ENCODE assay signal across 8 cellular contexts in genomic region chr6:83859410-83860346, GRCh38. TPM values are rescaled to one million over a fixed set of nuclear protein-coding genes. Genes with fewer than 3 reads are reported as not detected.
DNase-seq lines count a peak whose midpoint lies in the region; TF ChIP-seq lines count a peak whose summit lies in the region.

A gene with protein sequence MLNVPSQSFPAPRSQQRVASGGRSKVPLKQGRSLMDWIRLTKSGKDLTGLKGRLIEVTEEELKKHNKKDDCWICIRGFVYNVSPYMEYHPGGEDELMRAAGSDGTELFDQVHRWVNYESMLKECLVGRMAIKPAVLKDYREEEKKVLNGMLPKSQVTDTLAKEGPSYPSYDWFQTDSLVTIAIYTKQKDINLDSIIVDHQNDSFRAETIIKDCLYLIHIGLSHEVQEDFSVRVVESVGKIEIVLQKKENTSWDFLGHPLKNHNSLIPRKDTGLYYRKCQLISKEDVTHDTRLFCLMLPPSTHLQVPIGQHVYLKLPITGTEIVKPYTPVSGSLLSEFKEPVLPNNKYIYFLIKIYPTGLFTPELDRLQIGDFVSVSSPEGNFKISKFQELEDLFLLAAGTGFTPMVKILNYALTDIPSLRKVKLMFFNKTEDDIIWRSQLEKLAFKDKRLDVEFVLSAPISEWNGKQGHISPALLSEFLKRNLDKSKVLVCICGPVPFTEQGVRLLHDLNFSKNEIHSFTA (plus strand): TSS chr6:83859689. CDS start chr6:83859783, 94 bp downstream.

- no peaks in the 10 kb centered on the region for H3K9me3 ChIP-seq in effector memory CD4-positive, alpha-beta T cell (ENCODE audit: control insufficient read depth, low read length)

- peak within 1 kb of the TSS; percentile 70 for H3K27ac ChIP-seq in effector memory CD4-positive, alpha-beta T cell (ENCODE audit: insufficient read depth, low read length, poor library complexity, severe bottlenecking)

- peak; percentile 81 for DNase-seq in COR-L47 (lab: John Stamatoyannopoulos, UW)
- DNase-seq in GM20000 (ENCODE audit: low spot score) = peak; percentile 97
- DNase-seq in HT-29 (ENCODE audit: low spot score) = peak; percentile 96
- peak; percentile 87 to 89 for DNase-seq in NOMO-1 (lab: John Stamatoyannopoulos, UW; ENCODE audit: unreplicated experiment in 2 of 2)
- peak; percentile 83 to 90 (median 88) for DNase-seq in effector memory CD4-positive, alpha-beta T cell
- peak; percentile 97 for DNase-seq in medulla oblongata (ENCODE audit: extremely low spot score)
- DNase-seq in stimulated activated CD8-positive, alpha-beta memory T cell treated with anti-CD3 and anti-CD28 coated beads, Interleukin-12 subunit alpha, Interleukin-12 subunit beta, amount 100 ng/mL, for 1 hour (ENCODE audit: low read depth) = peak; percentile 87

- peaks cover 18% of the 10 kb centered on the region for H3K4me1 ChIP-seq in effector memory CD4-positive, alpha-beta T cell (ENCODE audit: control insufficient read depth, insufficient read depth, low read length, poor library complexity, severe bottlenecking)

- TF ChIP-seq CTCF in GM20000 (IDR thresholded peaks at IDR 0.05; ENCODE audit: extremely low read depth, missing control alignments) = peak; percentile 19

- H3K4me3 ChIP-seq in effector memory CD4-positive, alpha-beta T cell (ENCODE audit: insufficient read depth, low read depth, low read length, poor library complexity, severe bottlenecking) = peak within 1 kb of the TSS; percentile 83

- POLR2A ChIA-PET in activated CD8-positive, alpha-beta memory T cell treated with anti-CD3 and anti-CD28 coated beads for 36 hours (lab: Charles Lee) = no interaction called here

- H3K27me3 ChIP-seq in effector memory CD4-positive, alpha-beta T cell (replicated peaks; ENCODE audit: control insufficient read depth, insufficient read depth, low read length, poor library complexity, severe bottlenecking) = peaks cover 2% of the 10 kb centered on the region

- H3K36me3 ChIP-seq in effector memory CD4-positive, alpha-beta T cell (ENCODE audit: control insufficient read depth, insufficient read depth, low read length) = peaks cover under 1% of the 10 kb centered on the region

- CTCF ChIA-PET in activated CD8-positive, alpha-beta memory T cell treated with anti-CD3 and anti-CD28 coated beads for 36 hours (lab: Charles Lee) = no interaction called here

RNA-seq across cellular contexts. Expression of the gene that starts here (rescaled TPM):
- 5.5 and 7.8 TPM in 2 replicates for total RNA-seq in HT-29 (2014; rRNA removed; shearing (Covaris generic))
- 10 to 100 TPM; 30.3 to 30.7 TPM for total RNA-seq in activated CD8-positive, alpha-beta memory T cell treated with anti-CD3 and anti-CD28 coated beads for 36 hours

Comparison
In these comparisons a context has a peak if more than half of its experiments do, and no peak if none do; other contexts are left out.
1. Peak in every context shown above with its lines: DNase-seq, H3K4me3 ChIP-seq and H3K27ac ChIP-seq.